In the genomic region with DNA sequence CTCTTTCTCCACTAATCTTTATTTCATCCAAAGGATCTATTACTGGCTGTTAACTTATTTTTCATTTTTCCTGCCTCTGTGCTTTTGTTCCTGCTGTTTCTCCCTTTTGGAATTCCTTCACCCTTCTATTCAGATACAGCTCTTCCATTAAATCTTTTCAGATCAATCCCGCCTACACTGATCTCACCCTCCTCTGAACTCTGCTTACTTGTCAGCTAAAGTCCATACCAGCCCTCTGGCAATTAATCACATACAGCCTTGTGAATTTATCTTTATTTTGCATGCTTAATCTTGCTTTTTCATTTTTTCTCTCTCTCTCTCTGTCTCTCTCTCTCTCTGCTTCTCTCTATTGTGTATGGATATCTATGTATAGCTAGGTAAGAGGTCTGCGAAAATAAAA, we compare ENCODE assay signal across 23 cellular contexts.
"Had no signal": no experiment of that assay in that cellular context is flagged by ENCODE, and none has a peak within 500 bp of the region (broad histone marks: within the 10 kb centered on the region; RNA-seq: fewer than 3 reads in every experiment).

No MANE protein-coding gene starts in this region.

- H3K36me3 ChIP-seq: Peyer's patch, SJSA1 had no signal

- H3K9me3 ChIP-seq: Peyer's patch, SJSA1 had no signal

- H3K4me3 Mint-ChIP-seq: activated CD8-positive, alpha-beta T cell treated with anti-CD3 and anti-CD28 coated beads for 36 hours; activated naive CD8-positive, alpha-beta T cell treated with anti-CD3 and anti-CD28 coated beads, Interleukin-2, amount 50 U/mL, for 24 hours; activated T-cell treated with anti-CD3 and anti-CD28 coated beads, Interleukin-2, amount 50 U/mL, for 24 hours had no signal

- H3K9me3 Mint-ChIP-seq: activated CD8-positive, alpha-beta T cell treated with anti-CD3 and anti-CD28 coated beads for 36 hours; activated naive CD4-positive, alpha-beta T cell treated with anti-CD3 and anti-CD28 coated beads, Interleukin-2, amount 50 U/mL, for 72 hours; activated naive CD8-positive, alpha-beta T cell treated with anti-CD3 and anti-CD28 coated beads, Interleukin-2, amount 50 U/mL, for 24 hours; activated T-cell treated with anti-CD3 and anti-CD28 coated beads, Interleukin-2, amount 50 U/mL, for 24 hours had no signal

- DNase-seq: activated CD4-positive, alpha-beta T cell treated with anti-CD3 and anti-CD28 coated beads for 4 hours; activated CD8-positive, alpha-beta T cell treated with anti-CD3 and anti-CD28 coated beads for 36 hours; activated effector memory CD4-positive, alpha-beta T cell treated with anti-CD3 and anti-CD28 coated beads, Interleukin-2, amount 50 U/mL, for 16 hours; activated naive CD4-positive, alpha-beta T cell treated with Interleukin-2 at 50 U/mL for 16 hours; activated naive CD8-positive, alpha-beta T cell treated with anti-CD3 and anti-CD28 coated beads, Interleukin-2, amount 50 U/mL, for 24 hours; activated T-cell treated with anti-CD3 and anti-CD28 coated beads, Interleukin-2, amount 50 U/mL, for 24 hours; cerebellar nuclear complex; Karpas-422; MM.1S; NCI-H1105; NCI-H1436 treated with DMSO at 0.1 percent for 48 hours; NCI-H187; NCI-H2081; NCI-H510A treated with DMSO at 0.1 percent for 48 hours; NCI-H69; NK-92 treated with Interleukin-12 subunit alpha and Interleukin-12 subunit beta, amount 100 ng/mL, for 24 hours; OCI-M1; Peyer's patch; SHP77; SW 1271 had no signal

- H3K36me3 Mint-ChIP-seq: activated naive CD4-positive, alpha-beta T cell treated with anti-CD3 and anti-CD28 coated beads, Interleukin-2, amount 50 U/mL, for 72 hours had no signal

- H3K27me3 ChIP-seq: Peyer's patch, SJSA1 had no signal

- H3K27ac Mint-ChIP-seq: activated CD8-positive, alpha-beta T cell treated with anti-CD3 and anti-CD28 coated beads for 36 hours; activated naive CD4-positive, alpha-beta T cell treated with anti-CD3 and anti-CD28 coated beads, Interleukin-2, amount 50 U/mL, for 72 hours; activated naive CD8-positive, alpha-beta T cell treated with anti-CD3 and anti-CD28 coated beads, Interleukin-2, amount 50 U/mL, for 24 hours; activated T-cell treated with anti-CD3 and anti-CD28 coated beads, Interleukin-2, amount 50 U/mL, for 24 hours had no signal

- H3K27ac ChIP-seq: SJSA1 had no signal

- ATAC-seq: activated CD8-positive, alpha-beta T cell treated with anti-CD3 and anti-CD28 coated beads for 36 hours; activated naive CD8-positive, alpha-beta T cell treated with anti-CD3 and anti-CD28 coated beads, Interleukin-2, amount 50 U/mL, for 24 hours; SK-N-SH treated with all-trans-retinoic acid at 6 μM for 48 hours had no signal

- H3K4me3 ChIP-seq: Peyer's patch, SJSA1 had no signal
